8 cellular contexts compared by ENCODE assay signal in the genomic region with DNA sequence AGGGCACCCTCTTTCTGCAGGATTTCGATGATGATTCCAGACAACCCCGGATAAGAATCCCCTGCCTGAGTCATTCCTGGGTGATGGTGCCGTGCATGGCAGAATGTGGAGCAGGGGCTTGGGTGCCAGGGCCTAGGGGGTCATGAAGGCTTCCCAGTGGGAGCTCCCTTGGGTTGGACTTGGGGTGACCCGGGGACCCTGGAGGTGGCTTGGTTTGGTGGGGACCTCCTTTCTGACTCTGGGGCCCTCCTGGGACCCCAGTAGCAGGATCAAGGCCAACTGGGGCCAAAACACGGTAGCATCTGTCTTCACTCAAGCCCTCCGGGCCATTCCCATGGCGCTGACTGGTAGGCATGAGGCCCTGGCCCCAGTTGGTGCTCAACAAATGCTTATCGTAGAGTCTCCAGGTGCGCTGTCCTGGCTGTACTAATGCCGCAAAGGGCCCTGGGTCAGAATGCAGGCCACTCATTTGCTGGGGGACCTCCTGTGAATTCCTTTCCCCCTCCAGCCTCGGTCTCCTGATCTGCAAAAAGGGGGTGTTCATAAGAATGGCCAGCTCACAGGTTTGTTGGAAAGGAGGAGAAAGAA. TPM values are rescaled to one million over a fixed set of nuclear protein-coding genes. Genes with fewer than 3 reads are reported as not detected.
DNase-seq lines count a peak whose midpoint lies in the region; ATAC-seq and TF ChIP-seq lines count a peak whose summit lies in the region.
"Not testable (repeated sequence)": the region's sequence is repeated elsewhere in the genome, so short reads cannot be mapped to it uniquely, and the experiment has no call there.
"Had no signal": no experiment of that assay in that cellular context is flagged by ENCODE, and none has a peak within 500 bp of the region (broad histone marks: within the 10 kb centered on the region; RNA-seq: fewer than 3 reads in every experiment).

No MANE protein-coding gene starts in this region.

- H3K56ac ChIP-seq in H9 (ENCODE audit: insufficient read length, low read depth, low read length) = not testable (repeated sequence)

- H3K4me3 Mint-ChIP-seq in H9; osteocyte (ENCODE audit: unreplicated experiment): not testable (repeated sequence)
- H3K4me3 Mint-ChIP-seq in naive thymus-derived CD4-positive, alpha-beta T cell = peak overlapping the region in 5 of 10 donors; percentile 4 to 94 (median 88)

- H3T11ph ChIP-seq in H9 (ENCODE audit: low read length) = not testable (repeated sequence)

- H2BK5ac ChIP-seq in H9 (ENCODE audit: insufficient read length, low read length) = not testable (repeated sequence)

- H4K91ac ChIP-seq in H9 (ENCODE audit: insufficient read length, low read depth, low read length) = not testable (repeated sequence)

- not testable (repeated sequence) for H3K23me2 ChIP-seq in H9 (ENCODE audit: insufficient read length, low read depth, low read length, poor library complexity, severe bottlenecking)

- not testable (repeated sequence) for H3K79me1 ChIP-seq in H9 (ENCODE audit: insufficient read depth, low read depth, low read length, poor library complexity, severe bottlenecking)

- not testable (repeated sequence) for H3K4me2 ChIP-seq in H9 (ENCODE audit: insufficient read depth, insufficient read length, low read length)

- not testable (repeated sequence) for H3K36me3 ChIP-seq in naive thymus-derived CD4-positive, alpha-beta T cell (ENCODE audit: control insufficient read depth in 2 of 3, insufficient read depth in 3 of 3, low read length in 3 of 3); spleen

- not testable (repeated sequence) for H2BK20ac ChIP-seq in H9 (ENCODE audit: low read depth, low read length, poor library complexity, severe bottlenecking)

- not testable (repeated sequence) for H3K36me3 Mint-ChIP-seq in H9 (ENCODE audit: insufficient read depth in 1 of 3, low read depth in 3 of 3); naive thymus-derived CD4-positive, alpha-beta T cell; osteocyte (ENCODE audit: unreplicated experiment)

- H2BK12ac ChIP-seq in H9 (ENCODE audit: insufficient read length, low read depth, low read length) = not testable (repeated sequence)

- H2AFZ ChIP-seq in H9 (ENCODE audit: low read length) = not testable (repeated sequence)

- H2BK15ac ChIP-seq in H9 (ENCODE audit: low read depth, low read length) = not testable (repeated sequence)

- TF ChIP-seq POLR2A in spleen (IDR thresholded peaks at IDR 0.05) = not testable (repeated sequence)

- H3K14ac ChIP-seq in H9 (ENCODE audit: insufficient read depth, low read length) = not testable (repeated sequence)

- not testable (repeated sequence) for H3K4me1 Mint-ChIP-seq in H9
- peaks cover 4 to 44% (median 30%) of the 10 kb centered on the region in 7 donors for H3K4me1 Mint-ChIP-seq in naive thymus-derived CD4-positive, alpha-beta T cell
- peaks cover 10% of the 10 kb centered on the region for H3K4me1 Mint-ChIP-seq in osteocyte (ENCODE audit: unreplicated experiment)

- not testable (repeated sequence) for H3K4me3 ChIP-seq in naive thymus-derived CD4-positive, alpha-beta T cell (ENCODE audit: low read length); spleen

- H2BK120ac ChIP-seq in H9 (ENCODE audit: low read depth, low read length, poor library complexity, severe bottlenecking) = not testable (repeated sequence)

- not testable (repeated sequence) for H3K4me1 ChIP-seq in H9 (ENCODE audit: insufficient read depth, low read length); spleen
- peaks cover 0 to 28% of the 10 kb centered on the region in 2 donors for H3K4me1 ChIP-seq in naive thymus-derived CD4-positive, alpha-beta T cell (ENCODE audit: control insufficient read depth in 2 of 2, insufficient read depth in 2 of 2, low read length in 2 of 2)

- no CpG with 5 or more reads among the region's 11 CpGs for WGBS in H9 (ENCODE audit: extremely low coverage, insufficient read length, low lambda C conversion rate)
- WGBS in spleen, 5 donors = 77 to 88% (median 82%) methylated on average over 10 to 11 of the region's 11 CpGs

- POLR2A ChIA-PET in naive thymus-derived CD4-positive, alpha-beta T cell (lab: Charles Lee) = not testable (repeated sequence)

- not testable (repeated sequence) for H3K27ac Mint-ChIP-seq in H9; osteocyte (ENCODE audit: unreplicated experiment)
- peak overlapping the region in 5 of 9 donors; percentile 38 to 100 (median 99) for H3K27ac Mint-ChIP-seq in naive thymus-derived CD4-positive, alpha-beta T cell

- H3K9me3 ChIP-seq in H9 (ENCODE audit: control insufficient read depth, low read depth, low read length); naive thymus-derived CD4-positive, alpha-beta T cell (ENCODE audit: control insufficient read depth in 2 of 3, low read length in 3 of 3); spleen: not testable (repeated sequence)

- TF ChIP-seq CTCF in H9 (conservative IDR thresholded peaks at IDR 0.05); osteocyte (IDR thresholded peaks at IDR 0.05); spleen (IDR thresholded peaks at IDR 0.05 in 8 of 11, conservative IDR thresholded peaks at IDR 0.05 in 3 of 11): not testable (repeated sequence)

- intact Hi-C loops in cardiac septum (cut with DNase I); naive thymus-derived CD4-positive, alpha-beta T cell (cut with micrococcal nuclease); spleen (cut with DNase I; ENCODE audit: low total_unique reads): not testable (repeated sequence)

- not testable (repeated sequence) for H4K20me1 ChIP-seq in H9 (ENCODE audit: control insufficient read depth, insufficient read depth, insufficient read length)

- not testable (repeated sequence) for H3K27me3 Mint-ChIP-seq in H9 (ENCODE audit: low read depth); naive thymus-derived CD4-positive, alpha-beta T cell; osteocyte (ENCODE audit: unreplicated experiment)

- H3K18ac ChIP-seq in H9 (ENCODE audit: insufficient read length, low read depth, low read length) = not testable (repeated sequence)

- not testable (repeated sequence) for H4K5ac ChIP-seq in H9 (ENCODE audit: insufficient read length, low read depth, low read length)

- DNase-seq in H9 (peak; percentile 19), cardiac septum (ENCODE audit: low spot score) (peak; percentile 71), islet precursor cell (peak; percentile 51), osteocyte (ENCODE audit: extremely low spot score, unreplicated experiment) (peak; percentile 83), spleen (peak; percentile 52)
- DNase-seq in activated effector memory CD4-positive, alpha-beta T cell treated with anti-CD3 and anti-CD28 coated beads, Interleukin-2, amount 50 U/mL, for 16 hours = peak; percentile 59
- DNase-seq in naive thymus-derived CD4-positive, alpha-beta T cell = not testable (repeated sequence)

- not testable (repeated sequence) for H2AK5ac ChIP-seq in H9 (ENCODE audit: insufficient read length, low read length)

- H3K23ac ChIP-seq in H9 (ENCODE audit: insufficient read length, low read depth, low read length) = not testable (repeated sequence)

- not testable (repeated sequence) for H3K27me3 ChIP-seq in H9 (ENCODE audit: insufficient read depth, low read length); naive thymus-derived CD4-positive, alpha-beta T cell (ENCODE audit: control insufficient read depth in 2 of 2, insufficient read depth in 2 of 2, low read length in 2 of 2); spleen (replicated peaks in 1 of 7)

- not testable (repeated sequence) for H3K27ac ChIP-seq in H9 (ENCODE audit: insufficient read length, low read depth, low read length); naive thymus-derived CD4-positive, alpha-beta T cell (ENCODE audit: low read depth, low read length); spleen

- not testable (repeated sequence) for H4K8ac ChIP-seq in H9 (replicated peaks; ENCODE audit: insufficient read length, low read depth, low read length)

- CTCF ChIA-PET in naive thymus-derived CD4-positive, alpha-beta T cell (lab: Charles Lee) = not testable (repeated sequence)

- not testable (repeated sequence) for ATAC-seq in naive thymus-derived CD4-positive, alpha-beta T cell

- not testable (repeated sequence) for H3K9ac ChIP-seq in H9 (ENCODE audit: extremely low read depth, insufficient read length, low read length)

- not testable (repeated sequence) for H3K4ac ChIP-seq in H9 (ENCODE audit: low read depth, low read length)

- H3K79me2 ChIP-seq in H9 (ENCODE audit: insufficient read depth, low read length) = not testable (repeated sequence)

- H3K9me3 Mint-ChIP-seq in H9; naive thymus-derived CD4-positive, alpha-beta T cell; osteocyte (ENCODE audit: unreplicated experiment): not testable (repeated sequence)

RNA-seq across cellular contexts. Expression of a gene that starts 44.4 kb away (rescaled TPM):
- total RNA-seq in H9 (2021) = 0.29 and 0.39 TPM in 2 replicates
- total RNA-seq in cardiac septum = 11.3 TPM
- total RNA-seq in naive thymus-derived CD4-positive, alpha-beta T cell = under 1 TPM in 2 of 5 experiments, not detected in 3; 0.19 to 0.24 TPM
- not detected for polyA plus RNA-seq in naive thymus-derived CD4-positive, alpha-beta T cell
- total RNA-seq in osteocyte = 2.3 and 2.4 TPM in 2 replicates
- 1 to 10 TPM; 1.0 to 4.8 (median 2.6) TPM for total RNA-seq in spleen
- polyA plus RNA-seq in spleen = under 1 TPM; 0.11 to 0.77 (median 0.12) TPM
- total RNA-seq: CD8-positive, alpha-beta memory T cell had no signal
- polyA plus RNA-seq: CD8-positive, alpha-beta memory T cell had no signal
